ENCODE assay signal across 23 cellular contexts in genomic region chr1:41030872-41031616, GRCh38. TPM values are rescaled to one million over a fixed set of nuclear protein-coding genes. Genes with fewer than 3 reads are reported as not detected.
DNase-seq lines count a peak whose midpoint lies in the region; ATAC-seq, FAIRE-seq and TF ChIP-seq lines count a peak whose summit lies in the region.
"Had no signal": no experiment of that assay in that cellular context is flagged by ENCODE, and none has a peak within 500 bp of the region (broad histone marks: within the 10 kb centered on the region; RNA-seq: fewer than 3 reads in every experiment).

No MANE protein-coding gene starts in this region.

- intact Hi-C loops in HepG2 (cut with micrococcal nuclease; ENCODE audit: unreplicated experiment): loop anchor here (2.0 kb wide), 1 partner anchor 210 kb away; no protein-coding TSS in a partner anchor
- intact Hi-C loops in pancreas (cut with DNase I): no loop called here
- intact Hi-C loops in CD8-positive, alpha-beta T cell (cut with DNase I, micrococcal nuclease): no loop called here

- no peaks in the 10 kb centered on the region; the same call in 1 of the 2 replicates for H4K20me1 ChIP-seq in HepG2 (ENCODE audit: insufficient read depth, low read length)

- TF ChIP-seq RAD21 in A549 (conservative IDR thresholded peaks at IDR 0.05 in 1 of 2, IDR thresholded peaks at IDR 0.05 in 1 of 2): no peak
- TF ChIP-seq RAD21 in HepG2 (CRISPR knock-in tag; IDR thresholded peaks at IDR 0.05): no peak

- FAIRE-seq in A549 (lab: Jason Lieb, UNC): no peak
- FAIRE-seq in HepG2 (lab: Jason Lieb, UNC): peak; percentile 75
- FAIRE-seq in pancreas (lab: Jason Lieb, UNC): no peak
- FAIRE-seq: GM12891 had no signal

- peaks cover 7% of the 10 kb centered on the region for H3K36me3 Mint-ChIP-seq in T-helper 17 cell (ENCODE audit: low read depth)
- H3K36me3 Mint-ChIP-seq in CD8-positive, alpha-beta T cell: peaks cover 55% of the 10 kb centered on the region

- H3K27ac ChIP-seq in A549 (no peak overlapping the region), HepG2 (ENCODE audit: extremely low read length, insufficient read depth, low read length) (peak overlapping the region; percentile 50), pancreas (no peak overlapping the region)
- H3K27ac ChIP-seq in CD8-positive, alpha-beta T cell (ENCODE audit: low read depth, low read length): no peak overlapping the region
- H3K27ac ChIP-seq: PC-9, SJSA1 had no signal

- H3K4me2 ChIP-seq in A549 (no peak overlapping the region), HepG2 (ENCODE audit: low read depth, low read length) (0 out of 2 replicates have a peak overlapping the region, but pooled peaks have one; percentile 33)
- H3K4me2 ChIP-seq: PC-9 had no signal

- TF ChIP-seq POLR2A in A549 (IDR thresholded peaks at IDR 0.05; ENCODE audit: low read length): no peak
- no peak for TF ChIP-seq POLR2A in HepG2 (IDR thresholded peaks at IDR 0.05; ENCODE audit: insufficient read depth in 1 of 2, low read depth in 2 of 2, low read length in 2 of 2)

- H3K9me3 ChIP-seq in A549 (no peaks in the 10 kb centered on the region), T-helper 17 cell (ENCODE audit: control insufficient read depth, low read length, poor library complexity, severe bottlenecking) (no peaks in the 10 kb centered on the region), HepG2 (ENCODE audit: low read length) (no peaks in the 10 kb centered on the region), pancreas (no peaks in the 10 kb centered on the region)
- no peaks in the 10 kb centered on the region for H3K9me3 ChIP-seq in CD8-positive, alpha-beta T cell (ENCODE audit: low read length)
- H3K9me3 ChIP-seq: BE2C, SJSA1 had no signal

- WGBS in A549 (ENCODE audit: missing lambda C conversion rate): 91% methylated on average over 8 of the region's 8 CpGs
- WGBS in HepG2 (ENCODE audit: low lambda C conversion rate): 60% methylated on average over 8 of the region's 8 CpGs
- WGBS in pancreas, 2 donors: 75 to 79% methylated on average over 8 of the region's 8 CpGs

- H3K79me2 ChIP-seq in HepG2 (ENCODE audit: insufficient read depth, low read length): no peaks in the 10 kb centered on the region

- TF ChIP-seq EP300 in A549 (IDR thresholded peaks at IDR 0.05) (no peak), HepG2 (IDR thresholded peaks at IDR 0.05; ENCODE audit: low read depth in 2 of 2, low read length in 2 of 2) (no peak), HepG2 (CRISPR knock-in tag; IDR thresholded peaks at IDR 0.05; ENCODE audit: borderline replicate concordance) (no peak)

- no peak overlapping the region for H2AFZ ChIP-seq in HepG2 (ENCODE audit: low read length)
- H2AFZ ChIP-seq: PC-9 had no signal

- H3K9me3 Mint-ChIP-seq in CD8-positive, alpha-beta T cell: no peaks in the 10 kb centered on the region

- no peak overlapping the region for H3K4me3 Mint-ChIP-seq in T-helper 17 cell
- no peak overlapping the region for H3K4me3 Mint-ChIP-seq in CD8-positive, alpha-beta T cell
- H3K4me3 Mint-ChIP-seq: CD14-positive monocyte had no signal

- H3K4me3 ChIP-seq in A549 (no peak overlapping the region), HepG2 (replicated peaks in 1 of 3; ENCODE audit: insufficient read depth in 1 of 3, low read depth in 2 of 3, low read length in 3 of 3) (no peak overlapping the region), pancreas (no peak overlapping the region)
- no peak overlapping the region for H3K4me3 ChIP-seq in CD8-positive, alpha-beta T cell (ENCODE audit: low read depth, low read length)
- H3K4me3 ChIP-seq: PC-9, SJSA1 had no signal

- peaks cover 12 to 51% of the 10 kb centered on the region in 2 experiments for H3K36me3 ChIP-seq in HepG2 (replicated peaks in 1 of 2; ENCODE audit: control insufficient read depth in 1 of 2, insufficient read depth in 2 of 2, low read length in 2 of 2)
- peaks cover 0 to 47% (median 4%) of the 10 kb centered on the region in 3 donors for H3K36me3 ChIP-seq in pancreas
- H3K36me3 ChIP-seq in CD8-positive, alpha-beta T cell (ENCODE audit: insufficient read depth, low read length): peaks cover 7% of the 10 kb centered on the region

- TF ChIP-seq CTCF in A549 (IDR thresholded peaks at IDR 0.05) (no peak), HepG2 (CRISPR knock-in tag; IDR thresholded peaks at IDR 0.05) (no peak), pancreas (IDR thresholded peaks at IDR 0.05) (no peak)
- TF ChIP-seq CTCF in CD8-positive, alpha-beta T cell (IDR thresholded peaks at IDR 0.05): no peak

- in situ Hi-C loops in HepG2 (cut with HindIII; ENCODE audit: extremely low pct_ligation_motif_present, low pct_unique_long_range_greater_than_20kb): no loop called here

- H3K4me1 ChIP-seq in A549 (no peaks in the 10 kb centered on the region), HepG2 (ENCODE audit: insufficient read depth, low read length) (peaks cover 23% of the 10 kb centered on the region), pancreas (no peaks in the 10 kb centered on the region)
- H3K4me1 ChIP-seq in CD8-positive, alpha-beta T cell (ENCODE audit: insufficient read depth, low read length): no peaks in the 10 kb centered on the region
- H3K4me1 ChIP-seq: BE2C, SJSA1 had no signal

- CTCF ChIA-PET in A549 (lab: Yijun Ruan, JAX) (no interaction called here), HepG2 (lab: Yijun Ruan, JAX; ENCODE audit: low intra/inter-chr PET ratio, low total read pairs) (no interaction called here)
- CTCF ChIA-PET in CD8-positive, alpha-beta T cell (lab: Charles Lee): no interaction called here

- H3K27ac Mint-ChIP-seq in T-helper 17 cell: peak overlapping the region; percentile 63
- no peak overlapping the region for H3K27ac Mint-ChIP-seq in CD8-positive, alpha-beta T cell

- H3K27me3 Mint-ChIP-seq in T-helper 17 cell: no peaks in the 10 kb centered on the region
- H3K27me3 Mint-ChIP-seq in CD8-positive, alpha-beta T cell (ENCODE audit: low read depth): no peaks in the 10 kb centered on the region

- DNase-seq in A549 (ENCODE audit: low read depth in 1 of 2, low spot score in 1 of 2) (no peak), T-helper 17 cell (no peak), HepG2 (ENCODE audit: low spot score) (peak; percentile 55), pancreas (no peak), ureter (ENCODE audit: low spot score) (no peak)
- DNase-seq in CD8-positive, alpha-beta T cell: no peak
- DNase-seq: ACHN, BE2C, Calu3, DMS79 treated with DMSO at 0.1 percent for 48 hours, GF-D8, KG1, MM.1S, NCI-H2029, NCI-H446, NCI-H526 treated with DMSO at 0.1 percent for 48 hours, PC-9 had no signal

- H3K9ac ChIP-seq in HepG2 (ENCODE audit: insufficient read depth, low read depth, low read length): no peak overlapping the region

- ATAC-seq in A549 (no peak), T-helper 17 cell (no peak), HepG2 (peak; percentile 78), pancreas (peak in 3 of 4 donors; percentile 11 to 62 (median 52)), HG03280 (IDR thresholded peaks at IDR 0.05; ENCODE audit: unreplicated experiment) (no peak)
- ATAC-seq in CD8-positive, alpha-beta T cell: no peak
- ATAC-seq: Right ventricle myocardium inferior had no signal

- H3K4me1 Mint-ChIP-seq in T-helper 17 cell: peaks cover 7% of the 10 kb centered on the region
- peaks cover 6% of the 10 kb centered on the region for H3K4me1 Mint-ChIP-seq in CD8-positive, alpha-beta T cell (ENCODE audit: low read depth)
- H3K4me1 Mint-ChIP-seq: CD14-positive monocyte had no signal

- POLR2A ChIA-PET in A549 (lab: Yijun Ruan, JAX) (no interaction called here), HepG2 (lab: Yijun Ruan, JAX) (interaction anchor here (1.7 kb wide), 1 partner anchor 9 kb away, joined by 5 read pairs; the partner anchor contains the start of gene SLFNL1)
- POLR2A ChIA-PET in CD8-positive, alpha-beta T cell (lab: Charles Lee): no interaction called here

- H3K27me3 ChIP-seq in HepG2 (ENCODE audit: control insufficient read depth in 1 of 2, insufficient read depth in 2 of 2, low read length in 2 of 2): no peaks in the 10 kb centered on the region
- H3K27me3 ChIP-seq in pancreas: no peaks in the 10 kb centered on the region
- H3K27me3 ChIP-seq in CD8-positive, alpha-beta T cell (ENCODE audit: insufficient read depth, low read length): no peaks in the 10 kb centered on the region
- H3K27me3 ChIP-seq: BE2C, SJSA1 had no signal

- no TSS peak for BruUV-seq in HepG2 (replicated peaks; lab: Mats Ljungman, UMichigan)

RNA-seq across cellular contexts. Expression of gene SLFNL1, which starts 9.5 kb away (rescaled TPM):
- 0.01 and 0.07 TPM in 2 replicates for polyA plus RNA-seq in A549 (2011; rRNA removed)
- 0.03 and 0.05 TPM in 2 replicates for polyA plus RNA-seq in A549 (2012; cell fraction: cytosol; rRNA removed)
- 0.28 and 0.30 TPM in 2 replicates for polyA plus RNA-seq in A549 (2012; cell fraction: nucleus; rRNA removed)
- 0.03 to 0.05 TPM (median 0.04 TPM) in 3 replicates for polyA plus RNA-seq in A549 (2017; fragmentation: RNase III; extraction: RNeasy Plus Mini Kit Qiagen cat#74134 plus additional on column Dnase treatment)
- polyA minus RNA-seq in A549 (2011; rRNA and poly(A)+ RNA removed): 0.08 and 0.34 TPM in 2 replicates
- total RNA-seq in T-helper 17 cell: under 1 TPM; 0.18 to 0.22 TPM
- total RNA-seq in HepG2 (2016; rRNA removed; fragmentation: Illumina TruSeq; extraction: Trizol): 0.07 TPM in 1 of 2 replicates, not detected in the other
- total RNA-seq in HepG2 (2016; cell fraction: cytosol; rRNA removed; fragmentation: Illumina TruSeq; extraction: Trizol; ENCODE audit: low read depth): not detected in 2 replicates
- total RNA-seq in HepG2 (2016; cell fraction: insoluble cytoplasmic fraction; rRNA removed; fragmentation: Illumina TruSeq; extraction: Trizol): 0.19 TPM in 1 of 2 replicates, not detected in the other
- 0.09 TPM in 1 of 2 replicates, not detected in the other for total RNA-seq in HepG2 (2016; cell fraction: membrane; rRNA removed; fragmentation: Illumina TruSeq; extraction: Trizol)
- 0.31 and 0.50 TPM in 2 replicates for total RNA-seq in HepG2 (2016; cell fraction: nucleus; rRNA removed; fragmentation: Illumina TruSeq; extraction: Trizol)
- 0.18 and 0.20 TPM in 2 replicates for polyA plus RNA-seq in HepG2 (2011; rRNA removed)
- polyA plus RNA-seq in HepG2 (2011; cell fraction: cytosol; rRNA removed): 0.05 and 0.08 TPM in 2 replicates
- 1.2 and 1.7 TPM in 2 replicates for polyA plus RNA-seq in HepG2 (2011; cell fraction: nucleus; rRNA removed)
- 0.44 and 0.65 TPM in 2 replicates for polyA plus RNA-seq in HepG2 (2012)
- polyA plus RNA-seq in HepG2 (2016; cell fraction: cytosol; fragmentation: Illumina TruSeq; extraction: Trizol; ENCODE audit: low read depth): not detected in 2 replicates
- not detected in 2 replicates for polyA plus RNA-seq in HepG2 (2016; cell fraction: insoluble cytoplasmic fraction; fragmentation: Illumina TruSeq; extraction: Trizol; ENCODE audit: low read depth)
- not detected in 2 replicates for polyA plus RNA-seq in HepG2 (2016; cell fraction: membrane; fragmentation: Illumina TruSeq; extraction: Trizol; ENCODE audit: low read depth)
- polyA plus RNA-seq in HepG2 (2016; cell fraction: nucleus; fragmentation: Illumina TruSeq; extraction: Trizol; ENCODE audit: insufficient read depth, low read depth): 0.60 and 0.71 TPM in 2 replicates
- 0.37 and 1.3 TPM in 2 replicates for polyA minus RNA-seq in HepG2 (2011; rRNA and poly(A)+ RNA removed; ENCODE audit: low replicate concordance)
- polyA minus RNA-seq in HepG2 (2011; cell fraction: cytosol; rRNA and poly(A)+ RNA removed): not detected in 2 replicates
- polyA minus RNA-seq in HepG2 (2011; cell fraction: nucleus; rRNA and poly(A)+ RNA removed): 2.1 and 2.4 TPM in 2 replicates
- total RNA-seq in pancreas: under 1 TPM; 0.18 to 0.90 (median 0.39) TPM
- polyA plus RNA-seq in pancreas: 1 to 10 TPM in 1 of 2 donors, under 1 TPM in 1; 0.89 to 1.4 TPM
- under 1 TPM; 0.14 to 0.16 TPM for total RNA-seq in CD8-positive, alpha-beta T cell
- 0.68 TPM for total RNA-seq in ureter
- total RNA-seq: H4 had no signal

RNA-seq across cellular contexts. Expression of gene CTPS1, which starts 51.5 kb away (rescaled TPM):
- 145 and 181 TPM in 2 replicates for polyA plus RNA-seq in A549 (2011; rRNA removed)
- polyA plus RNA-seq in A549 (2012; cell fraction: cytosol; rRNA removed): 75.4 and 77.9 TPM in 2 replicates
- 113 and 172 TPM in 2 replicates for polyA plus RNA-seq in A549 (2012; cell fraction: nucleus; rRNA removed)
- polyA plus RNA-seq in A549 (2017; fragmentation: RNase III; extraction: RNeasy Plus Mini Kit Qiagen cat#74134 plus additional on column Dnase treatment): 159 to 169 TPM (median 159 TPM) in 3 replicates
- polyA minus RNA-seq in A549 (2011; rRNA and poly(A)+ RNA removed): 206 and 264 TPM in 2 replicates
- total RNA-seq in T-helper 17 cell: 10 to 100 TPM; 48.8 to 56.9 TPM
- total RNA-seq in HepG2 (2016; rRNA removed; fragmentation: Illumina TruSeq; extraction: Trizol): 42.8 and 63.1 TPM in 2 replicates
- total RNA-seq in HepG2 (2016; cell fraction: cytosol; rRNA removed; fragmentation: Illumina TruSeq; extraction: Trizol; ENCODE audit: low read depth): 8.1 and 8.4 TPM in 2 replicates
- total RNA-seq in HepG2 (2016; cell fraction: insoluble cytoplasmic fraction; rRNA removed; fragmentation: Illumina TruSeq; extraction: Trizol): 40.9 and 54.3 TPM in 2 replicates
- 18.5 and 19.2 TPM in 2 replicates for total RNA-seq in HepG2 (2016; cell fraction: membrane; rRNA removed; fragmentation: Illumina TruSeq; extraction: Trizol)
- 56.4 and 60.8 TPM in 2 replicates for total RNA-seq in HepG2 (2016; cell fraction: nucleus; rRNA removed; fragmentation: Illumina TruSeq; extraction: Trizol)
- polyA plus RNA-seq in HepG2 (2011; rRNA removed): 9.6 and 10.1 TPM in 2 replicates
- polyA plus RNA-seq in HepG2 (2011; cell fraction: cytosol; rRNA removed): 6.4 and 7.9 TPM in 2 replicates
- 42.7 and 43.4 TPM in 2 replicates for polyA plus RNA-seq in HepG2 (2011; cell fraction: nucleus; rRNA removed)
- polyA plus RNA-seq in HepG2 (2012): 19.4 and 21.9 TPM in 2 replicates
- 4.7 and 5.0 TPM in 2 replicates for polyA plus RNA-seq in HepG2 (2016; cell fraction: cytosol; fragmentation: Illumina TruSeq; extraction: Trizol; ENCODE audit: low read depth)
- 61.3 and 68.4 TPM in 2 replicates for polyA plus RNA-seq in HepG2 (2016; cell fraction: insoluble cytoplasmic fraction; fragmentation: Illumina TruSeq; extraction: Trizol; ENCODE audit: low read depth)
- polyA plus RNA-seq in HepG2 (2016; cell fraction: membrane; fragmentation: Illumina TruSeq; extraction: Trizol; ENCODE audit: low read depth): 9.5 and 10.5 TPM in 2 replicates
- 105 and 109 TPM in 2 replicates for polyA plus RNA-seq in HepG2 (2016; cell fraction: nucleus; fragmentation: Illumina TruSeq; extraction: Trizol; ENCODE audit: insufficient read depth, low read depth)
- polyA minus RNA-seq in HepG2 (2011; rRNA and poly(A)+ RNA removed; ENCODE audit: low replicate concordance): 23.3 and 120 TPM in 2 replicates
- 7.5 and 8.1 TPM in 2 replicates for polyA minus RNA-seq in HepG2 (2011; cell fraction: cytosol; rRNA and poly(A)+ RNA removed)
- 51.4 and 55.3 TPM in 2 replicates for polyA minus RNA-seq in HepG2 (2011; cell fraction: nucleus; rRNA and poly(A)+ RNA removed)
- 1 to 10 TPM; 4.1 to 8.7 (median 7.6) TPM for total RNA-seq in pancreas
- polyA plus RNA-seq in pancreas: 1 to 10 TPM; 5.9 to 7.1 TPM
- 10 to 100 TPM; 68.5 to 69.0 TPM for total RNA-seq in CD8-positive, alpha-beta T cell
- 51.0 TPM for total RNA-seq in ureter

Comparison
In these comparisons a context has a peak if more than half of its experiments do, and no peak if none do; other contexts are left out.
1. ATAC-seq: peak in HepG2 (single experiment) and pancreas (3 of 4); none in A549 (0 of 2), T-helper 17 cell (single experiment), CD8-positive, alpha-beta T cell (single experiment) and HG03280 (single experiment).
2. Of the 38 proteins assayed by ChIP-seq in both HepG2 and A549: peak only in HepG2: none; only in A549: POLR2AphosphoS2; in both: none; in neither: 37.